ENCODE assay signal across 9 cellular contexts in the genomic region with DNA sequence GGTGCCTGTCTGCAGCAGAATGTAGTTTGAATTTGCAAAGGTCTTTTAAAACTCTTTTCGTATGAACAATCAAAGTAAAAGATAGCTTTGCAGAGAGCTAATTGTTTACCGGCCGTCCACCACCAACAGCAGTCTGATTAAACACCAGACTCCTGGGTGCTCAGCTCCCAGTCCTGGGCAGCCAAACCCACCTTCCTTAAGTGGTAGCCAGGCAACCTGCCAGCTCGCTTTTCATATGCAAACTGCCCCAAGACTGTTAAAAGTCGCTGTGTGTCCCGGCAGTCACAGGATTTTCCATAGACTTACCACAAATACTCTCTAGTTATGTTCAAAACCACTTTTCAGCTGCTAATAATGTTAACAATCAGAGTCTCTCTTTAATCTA. TPM values are rescaled to one million over a fixed set of nuclear protein-coding genes. Genes with fewer than 3 reads are reported as not detected.
DNase-seq lines count a peak whose midpoint lies in the region; ATAC-seq and TF ChIP-seq lines count a peak whose summit lies in the region.
"Had no signal": no experiment of that assay in that cellular context is flagged by ENCODE, and none has a peak within 500 bp of the region (broad histone marks: within the 10 kb centered on the region; RNA-seq: fewer than 3 reads in every experiment).

No MANE protein-coding gene starts in this region.

- H3K36me3 ChIP-seq in smooth muscle cell (ENCODE audit: low read depth) (no peaks in the 10 kb centered on the region), trophoblast cell (ENCODE audit: control insufficient read depth in 1 of 2, insufficient read depth in 2 of 2, low read length in 2 of 2) (no peaks in the 10 kb centered on the region)

- H3K27me3 ChIP-seq in smooth muscle cell (ENCODE audit: low read depth) (peaks cover 35% of the 10 kb centered on the region), trophoblast cell (ENCODE audit: insufficient read depth, low read length) (peaks cover 25% of the 10 kb centered on the region)

- H3K14ac ChIP-seq in trophoblast cell (ENCODE audit: low read length) = no peak overlapping the region

- H3K79me2 ChIP-seq in smooth muscle cell (ENCODE audit: low read depth) (no peaks in the 10 kb centered on the region), trophoblast cell (ENCODE audit: control insufficient read depth, insufficient read depth, low read length, poor library complexity) (no peaks in the 10 kb centered on the region)

- no peak overlapping the region for H2BK12ac ChIP-seq in trophoblast cell (ENCODE audit: low read length)

- no peak overlapping the region for H4K91ac ChIP-seq in trophoblast cell (ENCODE audit: low read depth, low read length)

- H3K9me3 ChIP-seq in smooth muscle cell (replicated peaks; ENCODE audit: low read depth) (no peaks in the 10 kb centered on the region), trophoblast cell (ENCODE audit: insufficient read depth, low read depth, low read length) (peaks cover 18% of the 10 kb centered on the region)

- H3K23ac ChIP-seq in trophoblast cell (ENCODE audit: low read length) = no peak overlapping the region

- peaks cover 15% of the 10 kb centered on the region for H3K27me3 Mint-ChIP-seq in HFFc6 (ENCODE audit: insufficient read depth)
- peaks cover 59% of the 10 kb centered on the region for H3K27me3 Mint-ChIP-seq in activated T-helper 17 cell treated with anti-CD3 and anti-CD28 coated beads, Interleukin-2, amount 50 U/mL, for 72 hours

- peaks cover 37% of the 10 kb centered on the region for H3K4me1 Mint-ChIP-seq in HFFc6 (ENCODE audit: low read depth)
- peaks cover 3% of the 10 kb centered on the region for H3K4me1 Mint-ChIP-seq in activated T-helper 17 cell treated with anti-CD3 and anti-CD28 coated beads, Interleukin-2, amount 50 U/mL, for 72 hours

- H3K4me3 ChIP-seq in smooth muscle cell (peak overlapping the region; percentile 42), trophoblast cell (ENCODE audit: low read depth, low read length) (no peak overlapping the region)

- no peak overlapping the region for H3K9ac ChIP-seq in smooth muscle cell (ENCODE audit: low read depth)
- no peak overlapping the region for H3K9ac ChIP-seq in trophoblast cell (ENCODE audit: low read length)

- H3K18ac ChIP-seq in trophoblast cell (ENCODE audit: low read length) = no peak overlapping the region

- no peaks in the 10 kb centered on the region for H3K79me1 ChIP-seq in trophoblast cell (ENCODE audit: low read length)

- H2AFZ ChIP-seq in smooth muscle cell (ENCODE audit: low read depth) (peak overlapping the region; percentile 65), trophoblast cell (ENCODE audit: insufficient read depth, low read length, poor library complexity) (no peak overlapping the region)

- no peak for TF ChIP-seq CTCF in HFFc6 (IDR thresholded peaks at IDR 0.05)
- no peak for TF ChIP-seq CTCF in smooth muscle cell (IDR thresholded peaks at IDR 0.05; ENCODE audit: borderline replicate concordance, insufficient read depth, poor library complexity, severe bottlenecking)

- no peak overlapping the region for H3K4ac ChIP-seq in trophoblast cell (ENCODE audit: low read depth, low read length)

- H3K27ac Mint-ChIP-seq in HFFc6 = peak overlapping the region; percentile 90
- H3K27ac Mint-ChIP-seq in activated T-helper 17 cell treated with anti-CD3 and anti-CD28 coated beads, Interleukin-2, amount 50 U/mL, for 72 hours = no peak overlapping the region

- H3K27ac ChIP-seq in smooth muscle cell (ENCODE audit: low read depth) = no peak overlapping the region
- no peak overlapping the region for H3K27ac ChIP-seq in trophoblast cell (ENCODE audit: low read depth, low read length)

- H3K36me3 Mint-ChIP-seq in HFFc6 (ENCODE audit: low read depth) = peaks cover 52% of the 10 kb centered on the region
- H3K36me3 Mint-ChIP-seq in activated T-helper 17 cell treated with anti-CD3 and anti-CD28 coated beads, Interleukin-2, amount 50 U/mL, for 72 hours (ENCODE audit: low read depth) = no peaks in the 10 kb centered on the region

- no peak overlapping the region for H2BK120ac ChIP-seq in trophoblast cell (ENCODE audit: insufficient read depth, low read length, poor library complexity)

- peak overlapping the region; percentile 98 for H3K4me3 Mint-ChIP-seq in HFFc6
- H3K4me3 Mint-ChIP-seq in activated T-helper 17 cell treated with anti-CD3 and anti-CD28 coated beads, Interleukin-2, amount 50 U/mL, for 72 hours = peak overlapping the region; percentile 31

- H3K9me3 Mint-ChIP-seq in HFFc6 = no peaks in the 10 kb centered on the region
- no peaks in the 10 kb centered on the region for H3K9me3 Mint-ChIP-seq in activated T-helper 17 cell treated with anti-CD3 and anti-CD28 coated beads, Interleukin-2, amount 50 U/mL, for 72 hours

- H2BK5ac ChIP-seq in trophoblast cell (ENCODE audit: low read depth, low read length, poor library complexity) = no peak overlapping the region

- peak overlapping the region; percentile 87 for H3K4me2 ChIP-seq in smooth muscle cell
- H3K4me2 ChIP-seq in trophoblast cell (ENCODE audit: low read length) = no peak overlapping the region

- no peak overlapping the region for H4K8ac ChIP-seq in trophoblast cell (ENCODE audit: low read depth, low read length)

- H3F3A ChIP-seq in smooth muscle cell (ENCODE audit: low read depth) = no peaks in the 10 kb centered on the region

- no peak for ATAC-seq in activated T-helper 17 cell treated with anti-CD3 and anti-CD28 coated beads, Interleukin-2, amount 50 U/mL, for 72 hours (replicated peaks)
- no peak for ATAC-seq in GM19035 (IDR thresholded peaks at IDR 0.05; ENCODE audit: unreplicated experiment)

- H4K20me1 ChIP-seq in smooth muscle cell (ENCODE audit: low read depth) = no peaks in the 10 kb centered on the region

- DNase-seq in HFFc6 (no peak), iPS-NIHi7 (ENCODE audit: extremely low spot score) (peak; percentile 44), smooth muscle cell (lab: John Stamatoyannopoulos, UW; ENCODE audit: unreplicated experiment) (no peak), HK-2 (ENCODE audit: unreplicated experiment) (no peak), trophoblast cell (no peak), ecto neural progenitor cell (ENCODE audit: low spot score) (no peak)

- no peak overlapping the region for H2AK5ac ChIP-seq in trophoblast cell (ENCODE audit: low read length)

- peaks cover 16% of the 10 kb centered on the region for H3K4me1 ChIP-seq in smooth muscle cell (ENCODE audit: low read depth)
- H3K4me1 ChIP-seq in trophoblast cell (ENCODE audit: control insufficient read depth in 1 of 2, insufficient read depth in 2 of 2, low read length in 2 of 2) = no peaks in the 10 kb centered on the region

- no peak overlapping the region for H4K12ac ChIP-seq in trophoblast cell (ENCODE audit: low read depth, low read length)

- 8% methylated on average over 6 of the region's 6 CpGs for WGBS in smooth muscle cell (ENCODE audit: low lambda C conversion rate)
- no CpG with 5 or more reads among the region's 6 CpGs for WGBS in trophoblast cell (ENCODE audit: extremely low coverage, insufficient coverage, insufficient read length)

RNA-seq across cellular contexts. Expression of gene THBS2, which starts 0.8 kb away (rescaled TPM):
- total RNA-seq in HFFc6 (2021; fragmentation: NEBNext Ultra II Directional; extraction: Animal tissue kit (Norgen Biotek cat#: 25700)) = 100 to 1,000 TPM; 156 to 254 (median 218) TPM
- not detected for total RNA-seq in activated T-helper 17 cell treated with anti-CD3 and anti-CD28 coated beads, Interleukin-2, amount 50 U/mL, for 72 hours
- total RNA-seq in smooth muscle cell = 10.1 and 16.2 TPM in 2 replicates
- 7.1 and 13.9 TPM in 2 replicates for polyA plus RNA-seq in smooth muscle cell
- polyA plus RNA-seq in trophoblast cell (2013) = 0.12 and 0.24 TPM in 2 replicates
- total RNA-seq: T-helper 2 cell treated with Interferon-gamma antibody and Interleukin-4, amounts not matched to agents 100 ng/mL and 5 ng/mL, for 36 hours had no signal
